ENCODE assay signal across 1 cellular context in the genomic region with DNA sequence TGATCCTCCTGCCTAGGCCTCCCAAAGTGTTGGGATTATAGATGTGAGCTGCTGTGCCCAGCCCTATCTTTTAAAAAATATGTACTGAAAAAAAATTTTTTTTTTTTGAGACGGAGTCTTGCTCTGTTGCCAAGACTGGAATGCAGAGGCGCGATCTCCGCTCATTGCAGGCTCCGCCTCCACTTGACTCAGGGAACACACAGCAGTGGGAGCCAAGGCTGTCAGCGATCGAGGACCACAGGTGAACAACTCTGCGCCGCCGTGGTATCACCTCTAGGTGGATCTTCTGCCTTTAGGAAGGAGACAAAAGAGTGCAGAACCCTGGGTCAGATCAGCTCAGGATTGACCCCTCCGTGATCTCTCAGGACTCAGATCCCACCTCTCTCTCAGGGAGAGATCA.
TF ChIP-seq lines count a peak whose summit lies in the region.

No MANE protein-coding gene starts in this region.

TF ChIP-seq in K562, 482 proteins besides CTCF, POLR2A, EP300 and RAD21:
- TF ChIP-seq STAT5B (CRISPR knock-in tag; IDR thresholded peaks at IDR 0.05) = no peak
- no peak for TF ChIP-seq ZNF354B (CRISPR knock-in tag; IDR thresholded peaks at IDR 0.05)
- no peak for TF ChIP-seq TFE3 (CRISPR knock-in tag; IDR thresholded peaks at IDR 0.05)
- no peak for TF ChIP-seq SPI1 (IDR thresholded peaks at IDR 0.05; ENCODE audit: borderline replicate concordance, low read depth, low read length)
- no peak for TF ChIP-seq SMARCC2 (IDR thresholded peaks at IDR 0.05; ENCODE audit: low read depth)
- TF ChIP-seq ZNF395 (CRISPR knock-in tag; IDR thresholded peaks at IDR 0.05) = no peak
- TF ChIP-seq, protein P1, sequence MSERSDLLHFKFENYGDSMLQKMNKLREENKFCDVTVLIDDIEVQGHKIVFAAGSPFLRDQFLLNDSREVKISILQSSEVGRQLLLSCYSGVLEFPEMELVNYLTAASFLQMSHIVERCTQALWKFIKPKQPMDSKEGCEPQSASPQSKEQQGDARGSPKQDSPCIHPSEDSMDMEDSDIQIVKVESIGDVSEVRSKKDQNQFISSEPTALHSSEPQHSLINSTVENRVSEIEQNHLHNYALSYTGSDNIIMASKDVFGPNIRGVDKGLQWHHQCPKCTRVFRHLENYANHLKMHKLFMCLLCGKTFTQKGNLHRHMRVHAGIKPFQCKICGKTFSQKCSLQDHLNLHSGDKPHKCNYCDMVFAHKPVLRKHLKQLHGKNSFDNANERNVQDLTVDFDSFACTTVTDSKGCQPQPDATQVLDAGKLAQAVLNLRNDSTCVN (CRISPR knock-in tag; IDR thresholded peaks at IDR 0.05) = no peak
- TF ChIP-seq ZHX1 (conservative IDR thresholded peaks at IDR 0.05; ENCODE audit: low read length) = no peak
TF ChIP-seq in K562: peak in this region for 0.
